Comparison of ENCODE assay signal across 1 cellular context in the genomic region with DNA sequence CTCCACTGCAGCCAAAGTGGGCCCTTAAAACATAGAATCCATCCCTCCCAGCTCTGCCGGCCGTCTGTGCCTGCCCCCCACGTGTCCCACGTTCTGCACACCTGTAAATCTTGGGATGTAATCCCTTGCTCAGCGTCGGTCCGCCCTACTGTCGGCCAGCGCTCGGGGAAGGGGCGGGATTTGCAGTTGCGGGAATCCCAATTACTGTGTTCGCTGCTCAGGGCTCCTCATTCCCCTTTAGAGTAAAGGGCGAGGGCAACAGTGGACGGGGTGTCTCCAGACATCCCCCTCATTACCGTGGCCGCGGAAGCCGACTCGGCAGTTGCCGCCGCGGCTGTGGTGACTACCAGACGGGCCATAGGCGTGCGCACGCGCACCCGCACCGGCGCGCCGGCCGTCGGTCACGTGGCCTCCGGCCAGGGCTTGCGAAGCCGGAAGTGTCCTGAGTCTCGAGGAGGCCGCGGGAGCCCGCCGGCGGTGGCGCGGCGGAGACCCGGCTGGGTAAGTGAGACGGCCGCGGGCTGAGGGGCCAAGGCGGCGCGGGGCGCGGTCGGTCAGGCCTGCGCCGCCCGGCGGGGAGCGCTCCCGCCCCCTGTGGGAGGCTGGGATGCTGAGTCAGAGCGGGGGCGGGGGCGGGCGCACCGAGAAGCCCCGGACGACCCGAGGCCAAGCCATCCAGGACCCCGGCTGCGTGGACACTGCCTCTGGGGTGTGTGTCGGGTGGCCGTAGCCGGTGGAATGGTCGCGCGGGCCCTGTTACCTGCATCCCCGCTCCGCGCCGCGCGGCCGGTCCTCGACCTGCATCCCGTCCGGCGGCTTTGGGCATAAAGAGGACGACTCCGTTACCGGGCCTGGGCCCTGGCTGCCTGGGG.
TF ChIP-seq lines count a peak whose summit lies in the region.

A gene (plus strand): TSS at position 434 of the 872 bp plus-strand sequence. CDS start 3,751 bp downstream, outside the sequence.

TF ChIP-seq in HepG2, 621 proteins besides CTCF, POLR2A, EP300 and RAD21 (continued from another document and continues in another):
- TF ChIP-seq, protein P1, sequence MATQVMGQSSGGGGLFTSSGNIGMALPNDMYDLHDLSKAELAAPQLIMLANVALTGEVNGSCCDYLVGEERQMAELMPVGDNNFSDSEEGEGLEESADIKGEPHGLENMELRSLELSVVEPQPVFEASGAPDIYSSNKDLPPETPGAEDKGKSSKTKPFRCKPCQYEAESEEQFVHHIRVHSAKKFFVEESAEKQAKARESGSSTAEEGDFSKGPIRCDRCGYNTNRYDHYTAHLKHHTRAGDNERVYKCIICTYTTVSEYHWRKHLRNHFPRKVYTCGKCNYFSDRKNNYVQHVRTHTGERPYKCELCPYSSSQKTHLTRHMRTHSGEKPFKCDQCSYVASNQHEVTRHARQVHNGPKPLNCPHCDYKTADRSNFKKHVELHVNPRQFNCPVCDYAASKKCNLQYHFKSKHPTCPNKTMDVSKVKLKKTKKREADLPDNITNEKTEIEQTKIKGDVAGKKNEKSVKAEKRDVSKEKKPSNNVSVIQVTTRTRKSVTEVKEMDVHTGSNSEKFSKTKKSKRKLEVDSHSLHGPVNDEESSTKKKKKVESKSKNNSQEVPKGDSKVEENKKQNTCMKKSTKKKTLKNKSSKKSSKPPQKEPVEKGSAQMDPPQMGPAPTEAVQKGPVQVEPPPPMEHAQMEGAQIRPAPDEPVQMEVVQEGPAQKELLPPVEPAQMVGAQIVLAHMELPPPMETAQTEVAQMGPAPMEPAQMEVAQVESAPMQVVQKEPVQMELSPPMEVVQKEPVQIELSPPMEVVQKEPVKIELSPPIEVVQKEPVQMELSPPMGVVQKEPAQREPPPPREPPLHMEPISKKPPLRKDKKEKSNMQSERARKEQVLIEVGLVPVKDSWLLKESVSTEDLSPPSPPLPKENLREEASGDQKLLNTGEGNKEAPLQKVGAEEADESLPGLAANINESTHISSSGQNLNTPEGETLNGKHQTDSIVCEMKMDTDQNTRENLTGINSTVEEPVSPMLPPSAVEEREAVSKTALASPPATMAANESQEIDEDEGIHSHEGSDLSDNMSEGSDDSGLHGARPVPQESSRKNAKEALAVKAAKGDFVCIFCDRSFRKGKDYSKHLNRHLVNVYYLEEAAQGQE (IDR thresholded peaks at IDR 0.05; ENCODE audit: borderline replicate concordance in 1 of 2, low read depth in 1 of 2, low read length in 2 of 2), result no peak
- no peak for TF ChIP-seq SCMH1 (CRISPR knock-in tag; IDR thresholded peaks at IDR 0.05; ENCODE audit: borderline replicate concordance)
- TF ChIP-seq KDM3A (CRISPR knock-in tag; IDR thresholded peaks at IDR 0.05; ENCODE audit: low read depth), result no peak
- peak; percentile 55; the same call in 1 of the 2 replicates for TF ChIP-seq FOXC1 (CRISPR knock-in tag; IDR thresholded peaks at IDR 0.05; ENCODE audit: borderline replicate concordance)
- TF ChIP-seq TMF1 (CRISPR knock-in tag; IDR thresholded peaks at IDR 0.05; ENCODE audit: low read depth), result peak; percentile 71
- peak; percentile 68 for TF ChIP-seq ZNF777 (CRISPR knock-in tag; IDR thresholded peaks at IDR 0.05)
- TF ChIP-seq, protein P2, sequence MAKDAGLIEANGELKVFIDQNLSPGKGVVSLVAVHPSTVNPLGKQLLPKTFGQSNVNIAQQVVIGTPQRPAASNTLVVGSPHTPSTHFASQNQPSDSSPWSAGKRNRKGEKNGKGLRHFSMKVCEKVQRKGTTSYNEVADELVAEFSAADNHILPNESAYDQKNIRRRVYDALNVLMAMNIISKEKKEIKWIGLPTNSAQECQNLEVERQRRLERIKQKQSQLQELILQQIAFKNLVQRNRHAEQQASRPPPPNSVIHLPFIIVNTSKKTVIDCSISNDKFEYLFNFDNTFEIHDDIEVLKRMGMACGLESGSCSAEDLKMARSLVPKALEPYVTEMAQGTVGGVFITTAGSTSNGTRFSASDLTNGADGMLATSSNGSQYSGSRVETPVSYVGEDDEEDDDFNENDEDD (CRISPR knock-in tag; IDR thresholded peaks at IDR 0.05; ENCODE audit: borderline replicate concordance), result peak; percentile 85; the same call in 1 of the 2 replicates
- TF ChIP-seq ZNF607 (CRISPR knock-in tag; IDR thresholded peaks at IDR 0.05; ENCODE audit: borderline replicate concordance), result peak; percentile 67; the same call in 1 of the 2 replicates
- TF ChIP-seq GABPB1 (CRISPR knock-in tag; IDR thresholded peaks at IDR 0.05), result peak; percentile 91
- TF ChIP-seq SRF (IDR thresholded peaks at IDR 0.05; ENCODE audit: low read depth, low read length), result no peak
- peak; percentile 74; the same call in 1 of the 2 replicates for TF ChIP-seq ZNF891 (CRISPR knock-in tag; IDR thresholded peaks at IDR 0.05)
- no peak for TF ChIP-seq ZFP37 (CRISPR knock-in tag; IDR thresholded peaks at IDR 0.05; ENCODE audit: borderline replicate concordance)
- no peak for TF ChIP-seq PPARG (CRISPR knock-in tag; conservative IDR thresholded peaks at IDR 0.05)
- TF ChIP-seq FOXK1 (CRISPR knock-in tag; IDR thresholded peaks at IDR 0.05; ENCODE audit: borderline replicate concordance, low read depth), result peak; percentile 34; the same call in 1 of the 2 replicates
- TF ChIP-seq, protein P3, sequence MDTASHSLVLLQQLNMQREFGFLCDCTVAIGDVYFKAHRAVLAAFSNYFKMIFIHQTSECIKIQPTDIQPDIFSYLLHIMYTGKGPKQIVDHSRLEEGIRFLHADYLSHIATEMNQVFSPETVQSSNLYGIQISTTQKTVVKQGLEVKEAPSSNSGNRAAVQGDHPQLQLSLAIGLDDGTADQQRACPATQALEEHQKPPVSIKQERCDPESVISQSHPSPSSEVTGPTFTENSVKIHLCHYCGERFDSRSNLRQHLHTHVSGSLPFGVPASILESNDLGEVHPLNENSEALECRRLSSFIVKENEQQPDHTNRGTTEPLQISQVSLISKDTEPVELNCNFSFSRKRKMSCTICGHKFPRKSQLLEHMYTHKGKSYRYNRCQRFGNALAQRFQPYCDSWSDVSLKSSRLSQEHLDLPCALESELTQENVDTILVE (CRISPR knock-in tag; IDR thresholded peaks at IDR 0.05), result no peak; the same call in 1 of the 2 replicates
- TF ChIP-seq KAT2B (IDR thresholded peaks at IDR 0.05; ENCODE audit: borderline replicate concordance, low read depth, low read length), result no peak
- peak; percentile 84 for TF ChIP-seq HOXA3 (CRISPR knock-in tag; IDR thresholded peaks at IDR 0.05)
- TF ChIP-seq SMAD1 (CRISPR knock-in tag; IDR thresholded peaks at IDR 0.05; ENCODE audit: borderline replicate concordance, low read depth), result peak; percentile 71; the same call in 1 of the 2 replicates
- no peak for TF ChIP-seq IKZF4 (CRISPR knock-in tag; IDR thresholded peaks at IDR 0.05; ENCODE audit: borderline replicate concordance, low read depth, not compliant biosample characterization)
- TF ChIP-seq, protein P4, sequence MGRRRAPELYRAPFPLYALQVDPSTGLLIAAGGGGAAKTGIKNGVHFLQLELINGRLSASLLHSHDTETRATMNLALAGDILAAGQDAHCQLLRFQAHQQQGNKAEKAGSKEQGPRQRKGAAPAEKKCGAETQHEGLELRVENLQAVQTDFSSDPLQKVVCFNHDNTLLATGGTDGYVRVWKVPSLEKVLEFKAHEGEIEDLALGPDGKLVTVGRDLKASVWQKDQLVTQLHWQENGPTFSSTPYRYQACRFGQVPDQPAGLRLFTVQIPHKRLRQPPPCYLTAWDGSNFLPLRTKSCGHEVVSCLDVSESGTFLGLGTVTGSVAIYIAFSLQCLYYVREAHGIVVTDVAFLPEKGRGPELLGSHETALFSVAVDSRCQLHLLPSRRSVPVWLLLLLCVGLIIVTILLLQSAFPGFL (CRISPR knock-in tag; IDR thresholded peaks at IDR 0.05), result no peak
- no peak for TF ChIP-seq ZNF17 (CRISPR knock-in tag; IDR thresholded peaks at IDR 0.05)
- no peak for TF ChIP-seq ZNF232 (CRISPR knock-in tag; IDR thresholded peaks at IDR 0.05; ENCODE audit: borderline replicate concordance)
- TF ChIP-seq HDAC1 (CRISPR knock-in tag; IDR thresholded peaks at IDR 0.05), result peak; percentile 38; the same call in 1 of the 2 replicates
- no peak; the same call in none of the 2 replicates for TF ChIP-seq ZNF749 (CRISPR knock-in tag; IDR thresholded peaks at IDR 0.05; ENCODE audit: borderline replicate concordance)
- TF ChIP-seq NONO (IDR thresholded peaks at IDR 0.05), result no peak
- TF ChIP-seq NONO (CRISPR knock-in tag; conservative IDR thresholded peaks at IDR 0.05), result no peak; the same call in 1 of the 2 replicates
- no peak for TF ChIP-seq HNF4A (CRISPR knock-in tag; IDR thresholded peaks at IDR 0.05)
- TF ChIP-seq POLR2AphosphoS5 (IDR thresholded peaks at IDR 0.05; ENCODE audit: low read depth, low read length), result peak; percentile 76
- TF ChIP-seq ZFP82 (CRISPR knock-in tag; IDR thresholded peaks at IDR 0.05; ENCODE audit: borderline replicate concordance), result no peak
- TF ChIP-seq, protein P5, sequence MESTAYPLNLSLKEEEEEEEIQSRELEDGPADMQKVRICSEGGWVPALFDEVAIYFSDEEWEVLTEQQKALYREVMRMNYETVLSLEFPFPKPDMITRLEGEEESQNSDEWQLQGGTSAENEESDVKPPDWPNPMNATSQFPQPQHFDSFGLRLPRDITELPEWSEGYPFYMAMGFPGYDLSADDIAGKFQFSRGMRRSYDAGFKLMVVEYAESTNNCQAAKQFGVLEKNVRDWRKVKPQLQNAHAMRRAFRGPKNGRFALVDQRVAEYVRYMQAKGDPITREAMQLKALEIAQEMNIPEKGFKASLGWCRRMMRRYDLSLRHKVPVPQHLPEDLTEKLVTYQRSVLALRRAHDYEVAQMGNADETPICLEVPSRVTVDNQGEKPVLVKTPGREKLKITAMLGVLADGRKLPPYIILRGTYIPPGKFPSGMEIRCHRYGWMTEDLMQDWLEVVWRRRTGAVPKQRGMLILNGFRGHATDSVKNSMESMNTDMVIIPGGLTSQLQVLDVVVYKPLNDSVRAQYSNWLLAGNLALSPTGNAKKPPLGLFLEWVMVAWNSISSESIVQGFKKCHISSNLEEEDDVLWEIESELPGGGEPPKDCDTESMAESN (CRISPR knock-in tag; conservative IDR thresholded peaks at IDR 0.05), result peak; percentile 79
- TF ChIP-seq ZNF292 (CRISPR knock-in tag; IDR thresholded peaks at IDR 0.05; ENCODE audit: borderline replicate concordance, low read depth), result no peak
- TF ChIP-seq, protein P6, sequence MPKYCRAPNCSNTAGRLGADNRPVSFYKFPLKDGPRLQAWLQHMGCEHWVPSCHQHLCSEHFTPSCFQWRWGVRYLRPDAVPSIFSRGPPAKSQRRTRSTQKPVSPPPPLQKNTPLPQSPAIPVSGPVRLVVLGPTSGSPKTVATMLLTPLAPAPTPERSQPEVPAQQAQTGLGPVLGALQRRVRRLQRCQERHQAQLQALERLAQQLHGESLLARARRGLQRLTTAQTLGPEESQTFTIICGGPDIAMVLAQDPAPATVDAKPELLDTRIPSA (CRISPR knock-in tag; IDR thresholded peaks at IDR 0.05; ENCODE audit: borderline replicate concordance), result no peak
- TF ChIP-seq KDM4B (CRISPR knock-in tag; IDR thresholded peaks at IDR 0.05), result no peak; the same call in 1 of the 2 replicates
- peak; percentile 75; the same call in 1 of the 2 replicates for TF ChIP-seq BORCS8-MEF2B (CRISPR knock-in tag; IDR thresholded peaks at IDR 0.05)
- peak; percentile 74; the same call in 1 of the 2 replicates for TF ChIP-seq ZIK1 (CRISPR knock-in tag; IDR thresholded peaks at IDR 0.05; ENCODE audit: borderline replicate concordance, low read depth)
- TF ChIP-seq, protein P7, sequence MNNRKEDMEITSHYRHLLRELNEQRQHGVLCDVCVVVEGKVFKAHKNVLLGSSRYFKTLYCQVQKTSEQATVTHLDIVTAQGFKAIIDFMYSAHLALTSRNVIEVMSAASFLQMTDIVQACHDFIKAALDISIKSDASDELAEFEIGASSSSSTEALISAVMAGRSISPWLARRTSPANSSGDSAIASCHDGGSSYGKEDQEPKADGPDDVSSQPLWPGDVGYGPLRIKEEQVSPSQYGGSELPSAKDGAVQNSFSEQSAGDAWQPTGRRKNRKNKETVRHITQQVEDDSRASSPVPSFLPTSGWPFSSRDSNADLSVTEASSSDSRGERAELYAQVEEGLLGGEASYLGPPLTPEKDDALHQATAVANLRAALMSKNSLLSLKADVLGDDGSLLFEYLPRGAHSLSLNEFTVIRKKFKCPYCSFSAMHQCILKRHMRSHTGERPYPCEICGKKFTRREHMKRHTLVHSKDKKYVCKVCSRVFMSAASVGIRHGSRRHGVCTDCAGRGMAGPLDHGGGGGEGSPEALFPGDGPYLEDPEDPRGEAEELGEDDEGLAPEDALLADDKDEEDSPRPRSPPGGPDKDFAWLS (CRISPR knock-in tag; IDR thresholded peaks at IDR 0.05; ENCODE audit: borderline replicate concordance), result no peak
- TF ChIP-seq, protein P8, sequence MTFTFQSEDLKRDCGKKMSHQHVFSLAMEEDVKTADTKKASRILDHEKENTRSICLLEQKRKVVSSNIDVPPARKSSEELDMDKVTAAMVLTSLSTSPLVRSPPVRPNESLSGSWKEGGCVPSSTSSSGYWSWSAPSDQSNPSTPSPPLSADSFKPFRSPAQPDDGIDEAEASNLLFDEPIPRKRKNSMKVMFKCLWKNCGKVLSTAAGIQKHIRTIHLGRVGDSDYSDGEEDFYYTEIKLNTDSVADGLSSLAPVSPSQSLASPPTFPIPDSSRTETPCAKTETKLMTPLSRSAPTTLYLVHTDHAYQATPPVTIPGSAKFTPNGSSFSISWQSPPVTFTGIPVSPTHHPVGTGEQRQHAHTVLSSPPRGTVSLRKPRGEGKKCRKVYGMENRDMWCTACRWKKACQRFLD (CRISPR knock-in tag; IDR thresholded peaks at IDR 0.05; ENCODE audit: borderline replicate concordance), result peak; percentile 74; the same call in 1 of the 2 replicates
- TF ChIP-seq, protein P9, sequence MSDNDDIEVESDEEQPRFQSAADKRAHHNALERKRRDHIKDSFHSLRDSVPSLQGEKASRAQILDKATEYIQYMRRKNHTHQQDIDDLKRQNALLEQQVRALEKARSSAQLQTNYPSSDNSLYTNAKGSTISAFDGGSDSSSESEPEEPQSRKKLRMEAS (IDR thresholded peaks at IDR 0.05), result peak; percentile 80
- no peak for TF ChIP-seq ZNF30 (CRISPR knock-in tag; IDR thresholded peaks at IDR 0.05)
- TF ChIP-seq ZNF331 (CRISPR knock-in tag; IDR thresholded peaks at IDR 0.05), result peak; percentile 9; the same call in 1 of the 2 replicates
- no peak for TF ChIP-seq ZNF530 (CRISPR knock-in tag; IDR thresholded peaks at IDR 0.05; ENCODE audit: low read depth)
- TF ChIP-seq CBFB (CRISPR knock-in tag; IDR thresholded peaks at IDR 0.05), result no peak
- TF ChIP-seq ZNF761 (CRISPR knock-in tag; conservative IDR thresholded peaks at IDR 0.05), result no peak; the same call in 1 of the 2 replicates
- TF ChIP-seq, protein P10, sequence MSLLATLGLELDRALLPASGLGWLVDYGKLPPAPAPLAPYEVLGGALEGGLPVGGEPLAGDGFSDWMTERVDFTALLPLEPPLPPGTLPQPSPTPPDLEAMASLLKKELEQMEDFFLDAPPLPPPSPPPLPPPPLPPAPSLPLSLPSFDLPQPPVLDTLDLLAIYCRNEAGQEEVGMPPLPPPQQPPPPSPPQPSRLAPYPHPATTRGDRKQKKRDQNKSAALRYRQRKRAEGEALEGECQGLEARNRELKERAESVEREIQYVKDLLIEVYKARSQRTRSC (CRISPR knock-in tag; IDR thresholded peaks at IDR 0.05; ENCODE audit: low read depth), result no peak
- TF ChIP-seq, protein P11, sequence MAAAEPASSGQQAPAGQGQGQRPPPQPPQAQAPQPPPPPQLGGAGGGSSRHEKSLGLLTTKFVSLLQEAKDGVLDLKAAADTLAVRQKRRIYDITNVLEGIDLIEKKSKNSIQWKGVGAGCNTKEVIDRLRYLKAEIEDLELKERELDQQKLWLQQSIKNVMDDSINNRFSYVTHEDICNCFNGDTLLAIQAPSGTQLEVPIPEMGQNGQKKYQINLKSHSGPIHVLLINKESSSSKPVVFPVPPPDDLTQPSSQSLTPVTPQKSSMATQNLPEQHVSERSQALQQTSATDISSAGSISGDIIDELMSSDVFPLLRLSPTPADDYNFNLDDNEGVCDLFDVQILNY (CRISPR knock-in tag; conservative IDR thresholded peaks at IDR 0.05), result no peak; the same call in 1 of the 2 replicates
- TF ChIP-seq LCORL (IDR thresholded peaks at IDR 0.05), result no peak
- TF ChIP-seq LCORL (CRISPR knock-in tag; IDR thresholded peaks at IDR 0.05), result no peak; the same call in 1 of the 2 replicates
- no peak for TF ChIP-seq ARNT (IDR thresholded peaks at IDR 0.05)
- TF ChIP-seq PLRG1 (conservative IDR thresholded peaks at IDR 0.05), result no peak
